Comparison of ENCODE assay signal across 18 cellular contexts in the genomic region with DNA sequence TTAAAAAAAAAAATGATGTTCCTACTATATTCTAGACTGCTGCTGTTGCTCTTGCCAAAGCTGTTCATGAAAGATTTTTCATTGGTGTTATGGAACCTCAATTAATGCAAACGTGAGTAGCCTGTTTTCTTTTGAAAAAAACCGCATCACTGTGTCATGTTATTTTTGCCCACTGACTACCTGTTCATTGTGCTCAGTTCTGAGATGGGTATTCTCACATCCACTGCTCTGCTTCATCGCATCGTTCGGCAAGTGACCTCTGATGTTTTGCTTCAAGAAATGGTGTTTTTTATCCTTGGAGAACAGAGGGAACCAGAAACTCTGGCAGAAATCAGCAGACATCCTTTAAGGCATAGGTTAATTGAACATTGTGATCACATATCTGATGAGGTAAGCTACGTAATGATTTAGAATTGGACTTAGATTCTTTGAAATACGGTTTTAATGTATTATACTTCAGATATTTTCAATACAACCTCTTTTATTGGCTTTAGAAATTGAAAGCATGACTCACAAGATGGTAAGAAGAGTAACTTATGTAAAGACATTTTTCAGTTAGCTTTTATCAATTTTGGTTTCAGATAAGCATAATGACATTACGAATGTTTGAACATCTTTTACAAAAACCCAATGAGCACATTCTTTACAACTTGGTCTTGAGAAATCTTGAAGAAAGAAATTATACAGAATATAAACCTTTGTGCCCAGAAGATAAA. TPM values are rescaled to one million over a fixed set of nuclear protein-coding genes. Genes with fewer than 3 reads are reported as not detected.
DNase-seq lines count a peak whose midpoint lies in the region; ATAC-seq, FAIRE-seq and TF ChIP-seq lines count a peak whose summit lies in the region.
"Had no signal": no experiment of that assay in that cellular context is flagged by ENCODE, and none has a peak within 500 bp of the region (broad histone marks: within the 10 kb centered on the region; RNA-seq: fewer than 3 reads in every experiment).

No MANE protein-coding gene starts in this region.

- H3K27me3 ChIP-seq in IMR-90 (ENCODE audit: control insufficient read depth, insufficient read depth, low read length) (no peaks in the 10 kb centered on the region), GM12878 (replicated peaks in 1 of 2; ENCODE audit: control insufficient read depth in 2 of 2, insufficient read depth in 2 of 2, low read length in 1 of 2) (no peaks in the 10 kb centered on the region)
- H3K27me3 ChIP-seq: BLaER1 treated with 17β-estradiol and CSF1 and Interleukin-3, amounts not matched to agents 10 nM and 100 nM had no signal

- TF ChIP-seq CTCF in A549 (IDR thresholded peaks at IDR 0.05) (no peak), IMR-90 (conservative IDR thresholded peaks at IDR 0.05; ENCODE audit: low read depth, low read length) (no peak), GM12878 (IDR thresholded peaks at IDR 0.05 in 2 of 3, conservative IDR thresholded peaks at IDR 0.05 in 1 of 3; ENCODE audit: control insufficient read depth in 2 of 3, extremely low read depth in 1 of 3, insufficient read depth in 1 of 3, low read depth in 3 of 3, low read length in 3 of 3) (no peak), endothelial cell (IDR thresholded peaks at IDR 0.05; ENCODE audit: unreplicated experiment) (no peak)

- dilution Hi-C loops in IMR-90 (cut with HindIII; ENCODE audit: low sequenced_read_pairs, unreplicated experiment): no loop called here

- BruUV-seq in IMR-90 (replicated peaks; lab: Mats Ljungman, UMichigan) (TSS peak; percentile 63), GM12878 (replicated peaks; lab: Mats Ljungman, UMichigan) (TSS peak; percentile 14)

- H3K4me3 Mint-ChIP-seq in endothelial cell (ENCODE audit: unreplicated experiment): no peak overlapping the region
- H3K4me3 Mint-ChIP-seq in activated CD4-positive, alpha-beta T cell treated with anti-CD3 and anti-CD28 coated beads, Interleukin-2, amount 10 ng/mL, durations not matched to agents 7 days and 5 days: no peak overlapping the region
- H3K4me3 Mint-ChIP-seq: CD4-positive, CD25-positive, alpha-beta regulatory T cell had no signal

- no peak for TF ChIP-seq EP300 in A549 (IDR thresholded peaks at IDR 0.05)
- TF ChIP-seq EP300 in GM12878 (IDR thresholded peaks at IDR 0.05; ENCODE audit: borderline replicate concordance in 1 of 2, control insufficient read depth in 1 of 2, low read depth in 2 of 2, low read length in 2 of 2): no peak

- no peak overlapping the region for H4K91ac ChIP-seq in IMR-90 (ENCODE audit: insufficient read depth, low read depth, low read length)

- SMC1A ChIA-PET in GM12878 (lab: Charles Lee; ENCODE audit: uncharacterized antibody, unreplicated experiment): no interaction called here

- H2BK15ac ChIP-seq in IMR-90 (ENCODE audit: low read depth, low read length): no peak overlapping the region

- ATAC-seq in activated CD4-positive, CD25-positive, alpha-beta regulatory T cell treated with anti-CD3 and anti-CD28 coated beads, Interleukin-2, amount 50 U/mL, for 24 hours: peak; percentile 48 to 55
- ATAC-seq in A549 (no peak), IMR-90 (ENCODE audit: low read depth) (no peak), GM12878 (no peak)
- ATAC-seq: HCT116 had no signal

- H2AK9ac ChIP-seq in IMR-90 (replicated peaks; ENCODE audit: low read depth, low read length, poor library complexity): no peak overlapping the region

- no peak overlapping the region; the same call in 1 of the 2 replicates for H3K23ac ChIP-seq in IMR-90 (ENCODE audit: low read depth, low read length)

- H3K79me1 ChIP-seq in IMR-90 (ENCODE audit: low read depth in 1 of 2, low read length in 2 of 2): peaks cover 11 to 34% of the 10 kb centered on the region in 2 experiments

- no peak overlapping the region for H2BK120ac ChIP-seq in IMR-90 (ENCODE audit: low read depth, low read length)

- no peak overlapping the region for H3K27ac Mint-ChIP-seq in endothelial cell (ENCODE audit: unreplicated experiment)
- no peak overlapping the region for H3K27ac Mint-ChIP-seq in activated CD4-positive, alpha-beta T cell treated with anti-CD3 and anti-CD28 coated beads, Interleukin-2, amount 10 ng/mL, durations not matched to agents 7 days and 5 days

- H3K9ac ChIP-seq in IMR-90 (ENCODE audit: low read depth, low read length) (no peak overlapping the region), GM12878 (ENCODE audit: control insufficient read depth, insufficient read depth, low read length) (no peak overlapping the region)
- H3K9ac ChIP-seq: BLaER1 treated with 17β-estradiol and CSF1 and Interleukin-3, amounts not matched to agents 10 nM and 100 nM; GM23248 had no signal

- H3K9me3 Mint-ChIP-seq in endothelial cell (ENCODE audit: unreplicated experiment): no peaks in the 10 kb centered on the region
- no peaks in the 10 kb centered on the region for H3K9me3 Mint-ChIP-seq in activated CD4-positive, alpha-beta T cell treated with anti-CD3 and anti-CD28 coated beads, Interleukin-2, amount 10 ng/mL, durations not matched to agents 7 days and 5 days
- H3K9me3 Mint-ChIP-seq: CD4-positive, CD25-positive, alpha-beta regulatory T cell had no signal

- no peak overlapping the region for H3K4me3 ChIP-seq in A549
- no peak overlapping the region for H3K4me3 ChIP-seq in IMR-90 (ENCODE audit: insufficient read depth, low read depth, low read length)
- H3K4me3 ChIP-seq in GM12878: no peak overlapping the region
- H3K4me3 ChIP-seq: BLaER1 treated with 17β-estradiol and CSF1 and Interleukin-3, amounts not matched to agents 10 nM and 100 nM; GM23248 had no signal

- no peak overlapping the region for H3K56ac ChIP-seq in IMR-90 (ENCODE audit: extremely low read depth, insufficient read depth, low read length)

- H2BK20ac ChIP-seq in IMR-90 (ENCODE audit: low read depth, low read length): no peak overlapping the region

- CTCF ChIA-PET in A549 (lab: Yijun Ruan, JAX): no interaction called here
- CTCF ChIA-PET in IMR-90 (lab: Yijun Ruan, JAX): interaction anchor here (0.6 kb wide), 1 partner anchor 14 kb away, joined by 3 read pairs; no protein-coding TSS in a partner anchor
- CTCF ChIA-PET in GM12878 (lab: Yijun Ruan, JAX): interaction anchor here (1.5 to 1.9 kb wide), 2 partner anchors 24 to 33 kb away, joined by 3 to 6 read pairs; a partner anchor contains a TSS
- CTCF ChIA-PET in activated CD4-positive, alpha-beta T cell treated with anti-CD3 and anti-CD28 coated beads, Interleukin-2, amount 10 ng/mL, durations not matched to agents 7 days and 5 days (lab: Charles Lee): interaction anchor here (1.1 kb wide), 1 partner anchor 16 kb away, joined by 3 read pairs; no protein-coding TSS in a partner anchor

- no peak overlapping the region for H4K5ac ChIP-seq in IMR-90 (ENCODE audit: low read depth, low read length)

- peaks cover 5% of the 10 kb centered on the region; the same call in 1 of the 2 replicates for H3K9me1 ChIP-seq in IMR-90 (ENCODE audit: insufficient read depth, low read length)

- no peak overlapping the region for H2AK5ac ChIP-seq in IMR-90 (ENCODE audit: low read depth, low read length)

- no peaks in the 10 kb centered on the region for H3K27me3 Mint-ChIP-seq in endothelial cell (ENCODE audit: unreplicated experiment)
- H3K27me3 Mint-ChIP-seq in activated CD4-positive, alpha-beta T cell treated with anti-CD3 and anti-CD28 coated beads, Interleukin-2, amount 10 ng/mL, durations not matched to agents 7 days and 5 days: no peaks in the 10 kb centered on the region
- H3K27me3 Mint-ChIP-seq: CD4-positive, CD25-positive, alpha-beta regulatory T cell had no signal

- H3K36me3 Mint-ChIP-seq in endothelial cell (ENCODE audit: low read depth, unreplicated experiment): peaks cover 48% of the 10 kb centered on the region
- peaks cover 48% of the 10 kb centered on the region for H3K36me3 Mint-ChIP-seq in activated CD4-positive, alpha-beta T cell treated with anti-CD3 and anti-CD28 coated beads, Interleukin-2, amount 10 ng/mL, durations not matched to agents 7 days and 5 days (ENCODE audit: low read depth)

- no peak overlapping the region for H2BK5ac ChIP-seq in IMR-90 (ENCODE audit: low read depth, low read length, poor library complexity, severe bottlenecking)

- intact Hi-C loops in IMR-90 (cut with micrococcal nuclease) (no loop called here), GM12878 (cut with micrococcal nuclease; ENCODE audit: unreplicated experiment) (no loop called here)

- H3K4me1 ChIP-seq in A549 (no peaks in the 10 kb centered on the region), IMR-90 (ENCODE audit: control insufficient read depth, insufficient read depth, low read length) (no peaks in the 10 kb centered on the region), GM12878 (ENCODE audit: control insufficient read depth, insufficient read depth, low read length) (no peaks in the 10 kb centered on the region)
- H3K4me1 ChIP-seq: BLaER1 treated with 17β-estradiol and CSF1 and Interleukin-3, amounts not matched to agents 10 nM and 100 nM had no signal

- H4K20me1 ChIP-seq in IMR-90 (ENCODE audit: insufficient read depth, low read length) (no peaks in the 10 kb centered on the region), GM12878 (ENCODE audit: control insufficient read depth, insufficient read depth) (no peaks in the 10 kb centered on the region)

- H3K4me2 ChIP-seq in A549 (no peak overlapping the region), IMR-90 (ENCODE audit: low read depth, low read length) (no peak overlapping the region), GM12878 (ENCODE audit: control insufficient read depth, insufficient read depth) (no peak overlapping the region)
- H3K4me2 ChIP-seq: BLaER1 treated with 17β-estradiol and CSF1 and Interleukin-3, amounts not matched to agents 10 nM and 100 nM had no signal

- TF ChIP-seq RAD21 in A549 (conservative IDR thresholded peaks at IDR 0.05 in 1 of 2, IDR thresholded peaks at IDR 0.05 in 1 of 2) (no peak), IMR-90 (IDR thresholded peaks at IDR 0.05; ENCODE audit: low read length) (no peak), GM12878 (IDR thresholded peaks at IDR 0.05; ENCODE audit: insufficient read depth, low read depth, low read length) (no peak)

- H3K9me3 ChIP-seq in A549 (no peaks in the 10 kb centered on the region), IMR-90 (ENCODE audit: control insufficient read depth, insufficient read depth, low read length) (no peaks in the 10 kb centered on the region), GM12878 (replicated peaks; ENCODE audit: control insufficient read depth, insufficient read depth, low read length) (no peaks in the 10 kb centered on the region)

- POLR2A ChIA-PET in A549 (lab: Yijun Ruan, JAX): no interaction called here
- POLR2A ChIA-PET in IMR-90 (lab: Charles Lee; ENCODE audit: unreplicated experiment): no interaction called here
- POLR2A ChIA-PET in GM12878 (lab: Charles Lee): no interaction called here
- POLR2A ChIA-PET in activated CD4-positive, alpha-beta T cell treated with anti-CD3 and anti-CD28 coated beads, Interleukin-2, amount 10 ng/mL, durations not matched to agents 7 days and 5 days (lab: Charles Lee): no interaction called here

- no peaks in the 10 kb centered on the region for H3K79me2 ChIP-seq in GM12878 (ENCODE audit: control insufficient read depth, insufficient read depth, low read length)

- in situ Hi-C loops in IMR-90 (cut with MboI; ENCODE audit: low sequenced_read_pairs): no loop called here
- in situ Hi-C loops in GM12878 (cut with MboI): no loop called here

- DNase-seq in activated CD4-positive, CD25-positive, alpha-beta regulatory T cell (lab: John Stamatoyannopoulos, UW): no peak
- no peak for DNase-seq in A549 (ENCODE audit: low read depth in 1 of 2, low spot score in 1 of 2)
- no peak for DNase-seq in IMR-90
- DNase-seq in GM12878 (ENCODE audit: low read depth, low spot score): no peak
- no peak for DNase-seq in endothelial cell (ENCODE audit: low spot score)
- no peak for DNase-seq in activated CD4-positive, alpha-beta T cell treated with anti-CD3 and anti-CD28 coated beads, Interleukin-2, amount 10 ng/mL, durations not matched to agents 7 days and 5 days
- DNase-seq in activated CD4-positive, alpha-beta T cell treated with anti-CD3 and anti-CD28 coated beads, Interleukin-2, amount 50 U/mL, for 4 hours: no peak
- DNase-seq: ACHN, DMS53, GF-D8, GM23248 had no signal

- H3K27ac ChIP-seq in A549 (no peak overlapping the region), IMR-90 (ENCODE audit: insufficient read depth, low read length) (no peak overlapping the region), GM12878 (ENCODE audit: control insufficient read depth, insufficient read depth) (no peak overlapping the region)
- H3K27ac ChIP-seq: 22Rv1; BLaER1 treated with 17β-estradiol and CSF1 and Interleukin-3, amounts not matched to agents 10 nM and 100 nM; GM23248 had no signal

- no peak overlapping the region for H3K14ac ChIP-seq in IMR-90 (replicated peaks; ENCODE audit: low read depth, low read length)

- FAIRE-seq in A549 (lab: Jason Lieb, UNC): peak; percentile 28
- no peak for FAIRE-seq in GM12878 (lab: Jason Lieb, UNC)
- FAIRE-seq: GM18507, H54 had no signal

- TF ChIP-seq POLR2A in A549 (IDR thresholded peaks at IDR 0.05; ENCODE audit: low read length) (no peak), IMR-90 (IDR thresholded peaks at IDR 0.05; ENCODE audit: low read depth, low read length) (no peak), GM12878 (IDR thresholded peaks at IDR 0.05; ENCODE audit: low read depth, low read length) (no peak)

- H3K4ac ChIP-seq in IMR-90 (ENCODE audit: low read depth, low read length): no peak overlapping the region

- H2AFZ ChIP-seq in IMR-90 (replicated peaks; ENCODE audit: low read length, poor library complexity): no peak overlapping the region
- H2AFZ ChIP-seq in GM12878 (ENCODE audit: control insufficient read depth, low read depth, low read length): no peak overlapping the region
- H2AFZ ChIP-seq: GM23248 had no signal

- WGBS in A549 (ENCODE audit: missing lambda C conversion rate): 88% methylated on average over 8 of the region's 8 CpGs
- no CpG with 5 or more reads among the region's 8 CpGs for WGBS in IMR-90 (ENCODE audit: extremely low coverage in 2 of 2, insufficient read length in 1 of 2), 2 experiments
- 85% methylated on average over 8 of the region's 8 CpGs for WGBS in GM12878 (ENCODE audit: insufficient coverage, insufficient replicate concordance, low lambda C conversion rate, missing lambda C conversion rate)

- H3K36me3 ChIP-seq in IMR-90 (ENCODE audit: control insufficient read depth, insufficient read depth, low read length): peaks cover 51% of the 10 kb centered on the region
- H3K36me3 ChIP-seq in GM12878 (ENCODE audit: control insufficient read depth in 2 of 2, insufficient read depth in 2 of 2, low read length in 1 of 2): peaks cover 1 to 25% of the 10 kb centered on the region in 2 experiments

- no peaks in the 10 kb centered on the region for H3K4me1 Mint-ChIP-seq in endothelial cell (ENCODE audit: unreplicated experiment)
- H3K4me1 Mint-ChIP-seq in activated CD4-positive, alpha-beta T cell treated with anti-CD3 and anti-CD28 coated beads, Interleukin-2, amount 10 ng/mL, durations not matched to agents 7 days and 5 days: peaks cover 2% of the 10 kb centered on the region

- H4K8ac ChIP-seq in IMR-90 (ENCODE audit: low read depth in 2 of 2, low read length in 2 of 2): no peak overlapping the region

- RAD21 ChIA-PET in GM12878 (lab: Charles Lee; ENCODE audit: unreplicated experiment): interaction anchor here (1.1 kb wide), 1 partner anchor 141 kb away, joined by 3 read pairs; no protein-coding TSS in a partner anchor

- no peak overlapping the region for H3K18ac ChIP-seq in IMR-90 (ENCODE audit: low read depth, low read length)

RNA-seq across cellular contexts. Expression of a gene that starts 24.6 kb away (rescaled TPM):
- polyA plus RNA-seq in A549 (2011; rRNA removed): 18.2 and 18.4 TPM in 2 replicates
- polyA plus RNA-seq in A549 (2012; cell fraction: cytosol; rRNA removed): 2.1 and 2.5 TPM in 2 replicates
- 7.5 and 9.2 TPM in 2 replicates for polyA plus RNA-seq in A549 (2012; cell fraction: nucleus; rRNA removed)
- 8.8 to 9.5 TPM (median 8.9 TPM) in 3 replicates for polyA plus RNA-seq in A549 (2017; fragmentation: RNase III; extraction: RNeasy Plus Mini Kit Qiagen cat#74134 plus additional on column Dnase treatment)
- polyA minus RNA-seq in A549 (2011; rRNA and poly(A)+ RNA removed): 22.3 and 30.3 TPM in 2 replicates
- 16.5 and 21.7 TPM in 2 replicates for total RNA-seq in IMR-90 (2012; rRNA removed)
- 8.9 and 10.7 TPM in 2 replicates for polyA plus RNA-seq in IMR-90 (2012; rRNA removed)
- polyA plus RNA-seq in IMR-90 (2012; cell fraction: cytosol; rRNA removed): 2.5 and 7.1 TPM in 2 replicates
- 39.6 and 46.5 TPM in 2 replicates for polyA plus RNA-seq in IMR-90 (2012; cell fraction: nucleus; rRNA removed; ENCODE audit: low replicate concordance)
- 31.8 and 35.9 TPM in 2 replicates for total RNA-seq in GM12878 (2013; cell fraction: nucleolus; rRNA removed)
- 10.2 and 14.0 TPM in 2 replicates for total RNA-seq in GM12878 (2014; rRNA removed)
- total RNA-seq in GM12878 (2014; rRNA removed; fragmentation: Illumina TruSeq; extraction: Trizol): 17.3 and 18.0 TPM in 2 replicates
- total RNA-seq in GM12878 (2021): 26.6 and 30.4 TPM in 2 replicates
- polyA plus RNA-seq in GM12878 (2011; ENCODE audit: low read depth): 7.3 TPM
- polyA plus RNA-seq in GM12878 (2011; rRNA removed): 16.8 and 24.1 TPM in 2 replicates
- polyA plus RNA-seq in GM12878 (2011; cell fraction: cytosol; rRNA removed): 5.7 and 7.1 TPM in 2 replicates
- polyA plus RNA-seq in GM12878 (2011; cell fraction: nucleus; rRNA removed): 20.9 and 22.2 TPM in 2 replicates
- 12.7 and 14.4 TPM in 2 replicates for polyA plus RNA-seq in GM12878 (2012)
- 18.0 and 21.6 TPM in 2 replicates for polyA plus RNA-seq in GM12878 (2014; fragmentation: Illumina TruSeq; extraction: Trizol)
- polyA plus RNA-seq in GM12878 (2014; fragmentation: Nextera tagmentation; extraction: Ambion mirVana): 1 to 10 TPM; 6.8 to 9.2 TPM
- 10.7 and 13.0 TPM in 2 replicates for polyA plus RNA-seq in GM12878 (2014; rRNA removed)
- polyA plus RNA-seq in GM12878 (2016; fragmentation: Nextera tagmentation; extraction: Ambion mirVana): 10 to 100 TPM; 20.7 to 26.5 TPM
- 16.7 and 26.6 TPM in 2 replicates for polyA minus RNA-seq in GM12878 (2011; rRNA and poly(A)+ RNA removed)
- 17.4 and 30.0 TPM in 2 replicates for polyA minus RNA-seq in GM12878 (2011; cell fraction: cytosol; rRNA and poly(A)+ RNA removed)
- 10.8 and 14.2 TPM in 2 replicates for polyA minus RNA-seq in GM12878 (2011; cell fraction: nucleus; rRNA and poly(A)+ RNA removed)
- total RNA-seq in endothelial cell (ENCODE audit: unreplicated experiment): 50.1 TPM
- total RNA-seq in activated CD4-positive, alpha-beta T cell treated with anti-CD3 and anti-CD28 coated beads, Interleukin-2, amount 10 ng/mL, durations not matched to agents 7 days and 5 days: 10 to 100 TPM; 23.3 to 34.2 TPM

Comparison
In these comparisons a context has a peak if more than half of its experiments do, and no peak if none do; other contexts are left out.
1. ATAC-seq: peak in activated CD4-positive, CD25-positive, alpha-beta regulatory T cell treated with anti-CD3 and anti-CD28 coated beads, Interleukin-2, amount 50 U/mL, for 24 hours (2 of 2); none in A549 (0 of 2), IMR-90 (single experiment) and GM12878 (single experiment).